Comparison of ENCODE assay signal across 23 cellular contexts in the genomic region with DNA sequence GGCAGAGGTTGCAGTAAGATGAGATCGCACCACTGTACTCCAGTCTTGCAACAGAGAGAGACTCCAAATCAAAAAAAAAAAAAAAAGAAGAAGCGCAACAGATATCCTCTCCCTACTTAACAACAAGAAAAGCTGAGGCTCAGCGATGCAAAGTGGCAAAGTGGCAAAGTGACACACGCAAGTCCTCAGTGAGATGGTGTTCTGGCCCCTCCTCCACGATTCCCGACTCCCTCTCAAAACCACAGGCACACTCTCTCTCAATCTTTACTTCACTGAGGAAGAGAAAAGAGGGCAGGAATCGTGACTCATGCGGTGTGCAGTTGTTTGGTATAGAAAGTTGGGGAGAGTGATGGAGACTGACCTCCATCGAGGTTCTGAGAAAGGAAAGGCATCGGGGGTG. TPM values are rescaled to one million over a fixed set of nuclear protein-coding genes. Genes with fewer than 3 reads are reported as not detected.
A peak's percentile ranks its signal among the peaks of the same experiment; 100 is the strongest.
DNase-seq lines count a peak whose midpoint lies in the region; ATAC-seq and TF ChIP-seq lines count a peak whose summit lies in the region.
"Had no signal": no experiment of that assay in that cellular context is flagged by ENCODE, and none has a peak within 500 bp of the region (broad histone marks: within the 10 kb centered on the region; RNA-seq: fewer than 3 reads in every experiment).

No MANE protein-coding gene starts in this region.

- CTCF ChIA-PET in CD4-positive, alpha-beta memory T cell (lab: Charles Lee; ENCODE audit: partially characterized antibody): interaction anchor here (1.0 to 5.5 kb wide), 3 partner anchors 9 to 106 kb away, joined by 3 to 60 read pairs (median 3); a partner anchor contains a TSS
- CTCF ChIA-PET in HEK293 (lab: Yijun Ruan, JAX): interaction anchor here (0.8 to 4.1 kb wide), 6 partner anchors 8 to 108 kb away, joined by 3 to 28 read pairs (median 6); no protein-coding TSS in a partner anchor
- CTCF ChIA-PET in T-cell (lab: Charles Lee): no interaction called here

- H3K4me3 ChIP-seq in CD4-positive, alpha-beta memory T cell (ENCODE audit: low read length in 2 of 2): no peak overlapping the region
- no peak overlapping the region for H3K4me3 ChIP-seq in HEK293 (ENCODE audit: low read depth, low read length)
- H3K4me3 ChIP-seq: esophagus muscularis mucosa, lower lobe of right lung, transverse colon had no signal

- no peak for ATAC-seq in T-cell (replicated peaks in 1 of 4)
- no peak for ATAC-seq in natural killer cell
- ATAC-seq: activated CD4-positive, CD25-positive, alpha-beta regulatory T cell treated with anti-CD3 and anti-CD28 coated beads, Interleukin-2, amount 50 U/mL, for 24 hours had no signal

- no peaks in the 10 kb centered on the region for H3K9me3 ChIP-seq in CD4-positive, alpha-beta memory T cell (ENCODE audit: control insufficient read depth in 1 of 2, low read length in 2 of 2)
- H3K9me3 ChIP-seq in HEK293 (ENCODE audit: control insufficient read depth, insufficient read depth, low read depth, low read length): no peaks in the 10 kb centered on the region; the same call in 1 of the 2 replicates
- H3K9me3 ChIP-seq: esophagus muscularis mucosa, lower lobe of right lung, transverse colon had no signal

- H3K27me3 ChIP-seq in CD4-positive, alpha-beta memory T cell (ENCODE audit: insufficient read depth, low read length): no peaks in the 10 kb centered on the region
- H3K27me3 ChIP-seq: esophagus muscularis mucosa, transverse colon had no signal

- no peaks in the 10 kb centered on the region for H3K9me3 Mint-ChIP-seq in CD4-positive, alpha-beta memory T cell
- H3K9me3 Mint-ChIP-seq in T-cell (no peaks in the 10 kb centered on the region), natural killer cell (no peaks in the 10 kb centered on the region)
- H3K9me3 Mint-ChIP-seq: H9 had no signal

- no peaks in the 10 kb centered on the region for H3K36me3 ChIP-seq in CD4-positive, alpha-beta memory T cell (ENCODE audit: insufficient read depth, low read length)
- no peaks in the 10 kb centered on the region; a peak in 1 of 3 replicates for H3K36me3 ChIP-seq in HEK293 (ENCODE audit: control insufficient read depth in 2 of 2, insufficient read depth in 1 of 2, low read length in 2 of 2)
- H3K36me3 ChIP-seq: esophagus muscularis mucosa, lower lobe of right lung, transverse colon had no signal

- no peak overlapping the region for H3K27ac ChIP-seq in CD4-positive, alpha-beta memory T cell (ENCODE audit: low read depth, low read length)
- no peak overlapping the region for H3K27ac ChIP-seq in HEK293 (ENCODE audit: extremely low read depth, low read depth, low read length)
- H3K27ac ChIP-seq: C4-2B, esophagus muscularis mucosa, lower lobe of right lung had no signal

- intact Hi-C loops in CD4-positive, alpha-beta memory T cell (cut with micrococcal nuclease): loop anchor here (10.0 kb wide), 1 partner anchor 246 kb away; no protein-coding TSS in a partner anchor
- intact Hi-C loops in natural killer cell (cut with micrococcal nuclease): loop anchor here (10.0 kb wide), 1 partner anchor 196 kb away; a partner anchor contains a TSS

- H3K4me3 Mint-ChIP-seq in CD4-positive, alpha-beta memory T cell: peak overlapping the region in 5 of 8 donors; percentile 4 to 39 (median 37)
- H3K4me3 Mint-ChIP-seq in T-cell (no peak overlapping the region), natural killer cell (peak overlapping the region; percentile 47)
- H3K4me3 Mint-ChIP-seq: H9 had no signal

- POLR2A ChIA-PET in CD4-positive, alpha-beta memory T cell (lab: Charles Lee; ENCODE audit: partially characterized antibody): interaction anchor here (0.6 to 0.8 kb wide), 2 partner anchors 10 to 63 kb away, joined by 3 read pairs; no protein-coding TSS in a partner anchor
- POLR2A ChIA-PET in HEK293 (lab: Yijun Ruan, JAX) (no interaction called here), T-cell (lab: Charles Lee) (no interaction called here)

- TF ChIP-seq CTCF in HEK293 (tag by site-specific recombination; IDR thresholded peaks at IDR 0.05) (no peak), natural killer cell (IDR thresholded peaks at IDR 0.05) (no peak)

- peaks cover 65% of the 10 kb centered on the region for H3K4me1 ChIP-seq in CD4-positive, alpha-beta memory T cell (ENCODE audit: insufficient read depth, low read length)
- H3K4me1 ChIP-seq in HEK293 (ENCODE audit: control insufficient read depth, insufficient read depth, low read length): no peaks in the 10 kb centered on the region

- H3K4me1 Mint-ChIP-seq in CD4-positive, alpha-beta memory T cell: peaks cover 35 to 80% (median 60%) of the 10 kb centered on the region in 4 donors
- H3K4me1 Mint-ChIP-seq in T-cell (peaks cover 40 to 74% (median 41%) of the 10 kb centered on the region in 3 donors), natural killer cell (peaks cover 29 to 30% of the 10 kb centered on the region in 2 donors)

- H3K36me3 Mint-ChIP-seq in CD4-positive, alpha-beta memory T cell: no peaks in the 10 kb centered on the region
- H3K36me3 Mint-ChIP-seq in T-cell (no peaks in the 10 kb centered on the region), natural killer cell (no peaks in the 10 kb centered on the region)

- peak overlapping the region in 5 of 7 donors; percentile 16 to 89 (median 85) for H3K27ac Mint-ChIP-seq in CD4-positive, alpha-beta memory T cell
- peak overlapping the region; percentile 24 to 59 for H3K27ac Mint-ChIP-seq in T-cell
- peak overlapping the region; percentile 49 to 60 for H3K27ac Mint-ChIP-seq in natural killer cell
- H3K27ac Mint-ChIP-seq: H9, progenitor cell of endocrine pancreas had no signal

- peaks cover 0 to 1% of the 10 kb centered on the region in 2 donors for H3K27me3 Mint-ChIP-seq in CD4-positive, alpha-beta memory T cell
- H3K27me3 Mint-ChIP-seq in T-cell (no peaks in the 10 kb centered on the region), natural killer cell (ENCODE audit: low read depth in 2 of 2) (no peaks in the 10 kb centered on the region)
- H3K27me3 Mint-ChIP-seq: progenitor cell of endocrine pancreas had no signal

- DNase-seq in CD4-positive, alpha-beta memory T cell: no peak
- DNase-seq in T-cell (no peak), natural killer cell (no peak), foreskin melanocyte (no peak), iPS-NIHi7 (ENCODE audit: extremely low spot score) (no peak), putamen (ENCODE audit: low spot score) (no peak), HuH-7.5 (ENCODE audit: low spot score) (no peak)
- DNase-seq: H9; lower lobe of right lung; NCI-H1694; NK-92 treated with Interleukin-12 subunit alpha and Interleukin-12 subunit beta, amount 100 ng/mL, for 24 hours; Right ventricle myocardium superior; small intestine; stimulated activated CD4-positive, alpha-beta T cell treated with anti-CD3 and anti-CD28 coated beads, Interleukin-4, amount 100 ng/mL, for 4 hours; T-helper 1 cell; transverse colon had no signal

TF ChIP-seq in HEK293, 187 proteins besides CTCF, POLR2A, EP300 and RAD21:
- TF ChIP-seq KLF8 (tag by site-specific recombination; IDR thresholded peaks at IDR 0.05) (no peak), PRDM1 (tag by site-specific recombination; IDR thresholded peaks at IDR 0.05) (peak; percentile 78), ZNF548 (tag by site-specific recombination; IDR thresholded peaks at IDR 0.05) (no peak), ZNF514 (tag by site-specific recombination; IDR thresholded peaks at IDR 0.05) (no peak), ZNF223 (tag by site-specific recombination; IDR thresholded peaks at IDR 0.05) (no peak), ZNF423 (tag by site-specific recombination; IDR thresholded peaks at IDR 0.05) (no peak), ZNF311 (tag by site-specific recombination; IDR thresholded peaks at IDR 0.05; ENCODE audit: borderline replicate concordance) (no peak)
- TF ChIP-seq, protein P1, sequence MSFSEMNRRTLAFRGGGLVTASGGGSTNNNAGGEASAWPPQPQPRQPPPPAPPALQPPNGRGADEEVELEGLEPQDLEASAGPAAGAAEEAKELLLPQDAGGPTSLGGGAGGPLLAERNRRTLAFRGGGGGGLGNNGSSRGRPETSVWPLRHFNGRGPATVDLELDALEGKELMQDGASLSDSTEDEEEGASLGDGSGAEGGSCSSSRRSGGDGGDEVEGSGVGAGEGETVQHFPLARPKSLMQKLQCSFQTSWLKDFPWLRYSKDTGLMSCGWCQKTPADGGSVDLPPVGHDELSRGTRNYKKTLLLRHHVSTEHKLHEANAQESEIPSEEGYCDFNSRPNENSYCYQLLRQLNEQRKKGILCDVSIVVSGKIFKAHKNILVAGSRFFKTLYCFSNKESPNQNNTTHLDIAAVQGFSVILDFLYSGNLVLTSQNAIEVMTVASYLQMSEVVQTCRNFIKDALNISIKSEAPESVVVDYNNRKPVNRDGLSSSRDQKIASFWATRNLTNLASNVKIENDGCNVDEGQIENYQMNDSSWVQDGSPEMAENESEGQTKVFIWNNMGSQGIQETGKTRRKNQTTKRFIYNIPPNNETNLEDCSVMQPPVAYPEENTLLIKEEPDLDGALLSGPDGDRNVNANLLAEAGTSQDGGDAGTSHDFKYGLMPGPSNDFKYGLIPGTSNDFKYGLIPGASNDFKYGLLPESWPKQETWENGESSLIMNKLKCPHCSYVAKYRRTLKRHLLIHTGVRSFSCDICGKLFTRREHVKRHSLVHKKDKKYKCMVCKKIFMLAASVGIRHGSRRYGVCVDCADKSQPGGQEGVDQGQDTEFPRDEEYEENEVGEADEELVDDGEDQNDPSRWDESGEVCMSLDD (tag by site-specific recombination; IDR thresholded peaks at IDR 0.05): no peak
- TF ChIP-seq, protein P2, sequence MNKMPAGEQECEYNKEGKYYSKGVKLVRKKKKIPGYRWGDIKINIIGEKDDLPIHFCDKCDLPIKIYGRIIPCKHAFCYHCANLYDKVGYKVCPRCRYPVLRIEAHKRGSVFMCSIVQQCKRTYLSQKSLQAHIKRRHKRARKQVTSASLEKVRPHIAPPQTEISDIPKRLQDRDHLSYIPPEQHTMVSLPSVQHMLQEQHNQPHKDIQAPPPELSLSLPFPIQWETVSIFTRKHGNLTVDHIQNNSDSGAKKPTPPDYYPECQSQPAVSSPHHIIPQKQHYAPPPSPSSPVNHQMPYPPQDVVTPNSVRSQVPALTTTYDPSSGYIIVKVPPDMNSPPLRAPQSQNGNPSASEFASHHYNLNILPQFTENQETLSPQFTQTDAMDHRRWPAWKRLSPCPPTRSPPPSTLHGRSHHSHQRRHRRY (tag by site-specific recombination; IDR thresholded peaks at IDR 0.05): no peak
TF ChIP-seq in HEK293: peak in this region for 1.

RNA-seq across cellular contexts. Expression of a gene that starts 12.6 kb away (rescaled TPM):
- under 1 TPM in 1 of 2 experiments, not detected in 1; 0.15 TPM for total RNA-seq in CD4-positive, alpha-beta memory T cell
- not detected for polyA plus RNA-seq in CD4-positive, alpha-beta memory T cell
- total RNA-seq in T-cell (not detected), natural killer cell (1 to 10 TPM in 2 of 3 donors, under 1 TPM in 1; 0.70 to 8.6 (median 1.6) TPM)
- total RNA-seq: H9, LHCN-M2, myocyte had no signal

RNA-seq across cellular contexts. Expression of a gene that starts 29.7 kb away (rescaled TPM):
- not detected for total RNA-seq in CD4-positive, alpha-beta memory T cell
- not detected for polyA plus RNA-seq in CD4-positive, alpha-beta memory T cell
- total RNA-seq in T-cell: not detected
- total RNA-seq in natural killer cell: not detected
- total RNA-seq: esophagus muscularis mucosa, LHCN-M2, myocyte, Right ventricle myocardium superior, transverse colon had no signal
- polyA plus RNA-seq: small intestine had no signal

RNA-seq across cellular contexts. Expression of a gene that starts 52.8 kb away (rescaled TPM):
- total RNA-seq in CD4-positive, alpha-beta memory T cell: 1 to 10 TPM in 1 of 2 experiments, under 1 TPM in 1; 0.97 to 1.4 TPM
- polyA plus RNA-seq in CD4-positive, alpha-beta memory T cell: under 1 TPM in 1 of 2 donors, not detected in 1; 0.89 TPM
- total RNA-seq in T-cell (1 to 10 TPM in 4 of 5 donors, not detected in 1; 1.8 to 2.3 (median 2.1) TPM), natural killer cell (10 to 100 TPM; 10.7 to 15.3 (median 11.3) TPM)

Comparison
In these comparisons a context has a peak if more than half of its experiments do, and no peak if none do; other contexts are left out.
1. H3K4me3 Mint-ChIP-seq: peak in CD4-positive, alpha-beta memory T cell (5 of 8) and natural killer cell (single experiment); none in T-cell (0 of 3).
2. CTCF ChIA-PET loops: an anchor here in CD4-positive, alpha-beta memory T cell (1.0 to 5.5 kb wide) and HEK293 (0.8 to 4.1 kb wide); none called in T-cell.
3. Peak in every context shown above with its lines, with median percentiles within 50 percentile points of each other: H3K27ac Mint-ChIP-seq.